In the genomic region with DNA sequence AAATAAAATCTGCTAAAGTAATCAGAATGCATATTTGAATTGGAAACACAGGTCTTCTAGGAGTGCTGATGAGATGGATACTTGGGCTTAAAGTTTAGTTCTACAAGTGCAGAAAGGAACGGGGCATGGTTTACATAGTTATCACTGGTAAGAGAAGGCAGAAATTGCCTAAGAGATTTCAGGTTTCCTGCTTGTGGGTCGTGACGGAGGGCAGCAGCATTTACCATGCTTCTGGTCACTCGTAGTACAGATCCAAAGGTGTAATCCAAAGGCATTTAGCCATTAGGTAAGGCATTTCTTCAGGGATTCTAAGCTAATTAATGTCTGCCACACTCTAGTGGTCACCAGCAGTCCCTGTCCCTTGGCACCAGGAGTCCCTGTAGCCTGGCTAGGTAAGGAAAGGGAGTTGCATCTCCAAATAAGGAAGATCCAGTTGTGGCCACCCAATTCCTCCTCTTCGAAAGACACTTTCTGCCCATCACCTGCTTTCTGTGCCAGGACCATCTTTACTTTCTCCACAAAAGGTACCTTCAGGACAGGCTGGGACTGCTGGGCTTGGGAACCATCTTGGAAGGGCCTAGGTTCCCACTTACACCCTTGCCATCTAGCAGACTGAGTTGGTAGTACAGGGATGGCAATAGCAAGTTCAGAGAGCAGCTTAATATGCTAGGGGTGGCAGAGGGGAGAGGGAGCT, we compare ENCODE assay signal across 8 cellular contexts. TPM values are rescaled to one million over a fixed set of nuclear protein-coding genes. Genes with fewer than 3 reads are reported as not detected.
DNase-seq lines count a peak whose midpoint lies in the region; ATAC-seq and TF ChIP-seq lines count a peak whose summit lies in the region.

No MANE protein-coding gene starts in this region.

- peak overlapping the region; percentile 89 for H3K4me3 ChIP-seq in GM12865 (ENCODE audit: low read depth, low read length)
- H3K4me3 ChIP-seq in PC-3 (ENCODE audit: low read length), result peak overlapping the region; percentile 86
- peak overlapping the region; percentile 75 for H3K4me3 ChIP-seq in epithelial cell of esophagus (ENCODE audit: low read length)
- H3K4me3 ChIP-seq in rectal smooth muscle tissue (ENCODE audit: low read length), result peak overlapping the region; percentile 62

- no peak for ATAC-seq in PC-3
- ATAC-seq in HG02763 (IDR thresholded peaks at IDR 0.05; ENCODE audit: unreplicated experiment), result no peak

- no peak for DNase-seq in GM12865 (ENCODE audit: low read depth)
- DNase-seq in PC-3, result no peak
- no peak for DNase-seq in epithelial cell of esophagus (ENCODE audit: low read depth)
- no peak for DNase-seq in NCI-H345 treated with DMSO at 0.1 percent for 48 hours (lab: John Stamatoyannopoulos, UW; ENCODE audit: unreplicated experiment)
- DNase-seq in stimulated activated naive CD4-positive, alpha-beta T cell treated with Interleukin-2 at 50 U/mL for 16 hours (lab: John Stamatoyannopoulos, UW), result no peak
- no peak for DNase-seq in ureter (ENCODE audit: low spot score)

- TF ChIP-seq CTCF in GM12865 (IDR thresholded peaks at IDR 0.05; ENCODE audit: insufficient read depth, low read depth, low read length, missing control alignments) (no peak), PC-3 (conservative IDR thresholded peaks at IDR 0.05; ENCODE audit: low read depth, low read length) (no peak), epithelial cell of esophagus (IDR thresholded peaks at IDR 0.05; ENCODE audit: insufficient read depth, low read depth, low read length, missing control alignments) (no peak)

- H3K79me2 ChIP-seq in PC-3 (ENCODE audit: low read length), result peaks cover 36% of the 10 kb centered on the region

- CTCF ChIA-PET in PC-3 (lab: Charles Lee), result interaction anchor here (1.1 kb wide), 1 partner anchor 418 kb away, joined by 6 read pairs; no protein-coding TSS in a partner anchor

- H3K27ac ChIP-seq in PC-3 (ENCODE audit: low read length), result peak overlapping the region; percentile 88; the same call in 1 of the 2 replicates
- peak overlapping the region; percentile 99 for H3K27ac ChIP-seq in rectal smooth muscle tissue (ENCODE audit: low read depth, low read length)

- H3K9me2 ChIP-seq in PC-3 (replicated peaks; ENCODE audit: low read length), result no peaks in the 10 kb centered on the region

- peak overlapping the region; percentile 93 for H2AFZ ChIP-seq in PC-3 (ENCODE audit: low read length)

- H4K20me1 ChIP-seq in PC-3 (ENCODE audit: low read length), result 0 out of 2 replicates have a peak, but pooled peaks cover 7% of the 10 kb centered on the region

- intact Hi-C loops in PC-3 (cut with micrococcal nuclease), result no loop called here

- POLR2A ChIA-PET in PC-3 (lab: Charles Lee; ENCODE audit: unreplicated experiment), result interaction anchor here (0.6 kb wide), 1 partner anchor 55 kb away, joined by 5 read pairs; no protein-coding TSS in a partner anchor

- peak overlapping the region; percentile 93 for H3K9ac ChIP-seq in PC-3 (ENCODE audit: low read length)
- H3K9ac ChIP-seq in rectal smooth muscle tissue (ENCODE audit: low read length), result peak overlapping the region; percentile 43

- H3K9me3 ChIP-seq in PC-3 (ENCODE audit: low read length), result no peaks in the 10 kb centered on the region

- H3K4me2 ChIP-seq in PC-3 (ENCODE audit: low read length), result peak overlapping the region; percentile 90

- no peaks in the 10 kb centered on the region for H3K36me3 ChIP-seq in PC-3 (ENCODE audit: low read depth, low read length)
- H3K36me3 ChIP-seq in rectal smooth muscle tissue (ENCODE audit: control insufficient read depth, insufficient read depth, low read length), result no peaks in the 10 kb centered on the region

- H3K27me3 ChIP-seq in PC-3 (ENCODE audit: low read length) (no peaks in the 10 kb centered on the region), rectal smooth muscle tissue (ENCODE audit: control insufficient read depth, insufficient read depth, low read length) (no peaks in the 10 kb centered on the region)

- no peaks in the 10 kb centered on the region for H3F3A ChIP-seq in PC-3 (ENCODE audit: low read length, unreplicated experiment)

- no TSS peak for BruUV-seq in PC-3 (replicated peaks; lab: Mats Ljungman, UMichigan)

- peaks cover 31% of the 10 kb centered on the region for H3K4me1 ChIP-seq in PC-3 (ENCODE audit: insufficient read depth, low read length)
- peaks cover 9% of the 10 kb centered on the region for H3K4me1 ChIP-seq in rectal smooth muscle tissue (ENCODE audit: control insufficient read depth, insufficient read depth, low read length)

RNA-seq across cellular contexts. Expression of a gene that starts 1.5 kb away (rescaled TPM):
- total RNA-seq in PC-3 (2014; rRNA removed), result 49.9 and 57.4 TPM in 2 replicates
- total RNA-seq in ureter, result 29.4 TPM

RNA-seq across cellular contexts. Expression of a gene that starts 1.7 kb away (rescaled TPM):
- total RNA-seq in PC-3 (2014; rRNA removed), result 57.6 and 67.6 TPM in 2 replicates
- total RNA-seq in ureter, result 37.6 TPM

RNA-seq across cellular contexts. Expression of a gene that starts 51.4 kb away (rescaled TPM):
- total RNA-seq in PC-3 (2014; rRNA removed) (not detected in 2 replicates), ureter (not detected)

RNA-seq across cellular contexts. Expression of a gene that starts 54.5 kb away (rescaled TPM):
- total RNA-seq in PC-3 (2014; rRNA removed) (16.8 and 17.8 TPM in 2 replicates), ureter (13.3 TPM)

RNA-seq across cellular contexts. Expression of a gene that starts 54.8 kb away (rescaled TPM):
- total RNA-seq in PC-3 (2014; rRNA removed), result 1.2 and 6.2 TPM in 2 replicates
- 1.8 TPM for total RNA-seq in ureter
